ENCODE assay signal across 8 cellular contexts in genomic region chr11:60762851-60763691, GRCh38. TPM values are rescaled to one million over a fixed set of nuclear protein-coding genes. Genes with fewer than 3 reads are reported as not detected.
DNase-seq lines count a peak whose midpoint lies in the region; ATAC-seq and TF ChIP-seq lines count a peak whose summit lies in the region.

No MANE protein-coding gene starts in this region.

- TF ChIP-seq POLR2A in vagina (IDR thresholded peaks at IDR 0.05): no peak

- TF ChIP-seq CTCF in GM10248 (IDR thresholded peaks at IDR 0.05; ENCODE audit: control extremely low read depth, extremely low read depth, low read depth, missing control alignments) (peak; percentile 49), vagina (IDR thresholded peaks at IDR 0.05) (no peak)

- no peaks in the 10 kb centered on the region for H3K36me3 ChIP-seq in vagina

- peak; percentile 66 for DNase-seq in GM10248 (ENCODE audit: extremely low spot score)
- peak; percentile 30 for DNase-seq in SW480 (ENCODE audit: low spot score)
- peak; percentile 65 for DNase-seq in posterior vena cava (ENCODE audit: low spot score)
- no peak for DNase-seq in vagina (ENCODE audit: extremely low spot score in 2 of 2)
- DNase-seq in caudate nucleus (lab: John Stamatoyannopoulos, UW): no peak
- DNase-seq in activated CD8-positive, alpha-beta memory T cell treated with anti-CD3 and anti-CD28 coated beads for 24 hours: no peak

- H3K27ac ChIP-seq in vagina (no peak overlapping the region), caudate nucleus (ENCODE audit: low read depth, low read length) (no peak overlapping the region)

- H3K4me1 ChIP-seq in vagina: no peaks in the 10 kb centered on the region

- H3K27me3 ChIP-seq in vagina: no peaks in the 10 kb centered on the region

- POLR2A ChIA-PET in GM10248 (lab: Yijun Ruan, JAX): no interaction called here

- ATAC-seq in GM19372 (IDR thresholded peaks at IDR 0.05; ENCODE audit: low read depth, unreplicated experiment): peak; percentile 54
- peak; percentile 58 for ATAC-seq in HG03280 (IDR thresholded peaks at IDR 0.05; ENCODE audit: unreplicated experiment)

- CTCF ChIA-PET in GM10248 (lab: Yijun Ruan, JAX): interaction anchor here (0.6 to 11.0 kb wide), 49 partner anchors 9 to 1008 kb away, joined by 3 to 268 read pairs (median 4); partner anchors contain the start of genes CCDC86, MS4A18, MS4A8 and PRPF19

- no peak overlapping the region for H3K4me3 ChIP-seq in vagina

- intact Hi-C loops in posterior vena cava (cut with DNase I): no loop called here
- intact Hi-C loops in vagina (cut with DNase I): no loop called here

- H3K9me3 ChIP-seq in vagina: no peaks in the 10 kb centered on the region

RNA-seq across cellular contexts. Expression of gene MS4A15, which starts 6.4 kb away (rescaled TPM):
- total RNA-seq in posterior vena cava (not detected), vagina (not detected)

RNA-seq across cellular contexts. Expression of gene MS4A10, which starts 22.1 kb away (rescaled TPM):
- not detected for total RNA-seq in posterior vena cava
- total RNA-seq in vagina: not detected

RNA-seq across cellular contexts. Expression of gene MS4A18, which starts 38.6 kb away (rescaled TPM):
- total RNA-seq in posterior vena cava: not detected
- not detected for total RNA-seq in vagina

Comparison
In these comparisons a context has a peak if more than half of its experiments do, and no peak if none do; other contexts are left out.
1. DNase-seq: peak in GM10248 (single experiment), SW480 (single experiment) and posterior vena cava (single experiment); none in vagina (0 of 2), caudate nucleus (0 of 61) and activated CD8-positive, alpha-beta memory T cell treated with anti-CD3 and anti-CD28 coated beads for 24 hours (single experiment).